In genomic region chr16:21617592-21617991, GRCh38 we compare ENCODE assay signal across 5 cellular contexts. TPM values are rescaled to one million over a fixed set of nuclear protein-coding genes. Genes with fewer than 3 reads are reported as not detected.
"Had no signal": no experiment of that assay in that cellular context is flagged by ENCODE, and none has a peak within 500 bp of the region (broad histone marks: within the 10 kb centered on the region; RNA-seq: fewer than 3 reads in every experiment).

No MANE protein-coding gene starts in this region.

RNA-seq across cellular contexts. Expression of gene IGSF6, which starts 34.8 kb away (rescaled TPM):
- total RNA-seq: activated naive CD4-positive, alpha-beta T cell treated with anti-CD3 and anti-CD28 coated beads for 36 hours; glomerular endothelial cell; smooth muscle cell had no signal

RNA-seq across cellular contexts. Expression of gene OTOA, which starts 46.2 kb away (rescaled TPM):
- total RNA-seq: activated naive CD4-positive, alpha-beta T cell treated with anti-CD3 and anti-CD28 coated beads for 36 hours; dermis microvascular lymphatic vessel endothelial cell; smooth muscle cell had no signal
- polyA plus RNA-seq: esophagus, smooth muscle cell had no signal
